In the genomic region with DNA sequence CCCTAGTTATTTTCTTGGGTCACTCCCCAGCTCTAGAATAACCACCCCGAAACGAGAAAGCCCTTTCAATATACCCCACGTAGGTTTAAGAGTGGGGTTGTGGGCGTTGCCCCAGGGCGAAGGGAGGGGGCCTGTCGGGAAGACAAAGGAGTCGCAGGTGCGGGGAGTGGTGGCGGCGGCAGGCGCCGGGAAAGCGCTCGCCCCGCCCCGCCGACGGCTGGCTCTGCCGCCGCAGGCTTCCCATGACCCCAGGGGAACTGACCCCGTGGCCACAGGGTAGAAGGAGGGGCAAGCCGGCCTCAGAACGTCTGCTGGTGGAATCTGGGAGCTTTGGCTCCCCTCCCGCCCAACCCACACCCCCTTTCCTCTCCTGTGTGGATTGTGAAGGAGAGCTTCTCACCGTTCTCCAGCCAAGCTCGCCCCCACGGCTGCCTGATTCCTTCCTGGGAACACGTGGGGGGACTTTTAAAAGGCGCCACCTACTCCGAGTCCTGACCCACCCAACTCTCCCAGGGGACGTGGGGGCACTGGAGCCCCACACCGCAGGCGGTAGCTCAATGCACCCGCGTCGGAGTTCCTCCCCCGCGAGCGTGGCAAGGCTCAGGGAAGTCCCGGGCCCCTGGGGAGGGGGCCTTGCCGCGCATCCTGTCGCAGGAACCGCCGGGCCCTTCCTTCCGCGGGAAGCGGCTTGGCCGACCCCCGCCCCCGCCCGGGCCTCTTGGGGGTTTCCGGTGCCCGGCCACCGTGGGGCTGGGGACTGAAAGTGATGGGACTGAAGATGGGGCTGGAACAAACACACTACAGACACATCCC, we compare ENCODE assay signal across 8 cellular contexts. TPM values are rescaled to one million over a fixed set of nuclear protein-coding genes. Genes with fewer than 3 reads are reported as not detected.
DNase-seq lines count a peak whose midpoint lies in the region; ATAC-seq and TF ChIP-seq lines count a peak whose summit lies in the region.

No MANE protein-coding gene starts in this region.

- peaks cover 6 to 18% of the 10 kb centered on the region in 2 donors for H3K36me3 Mint-ChIP-seq in CD14-positive monocyte
- peaks cover 11 to 20% (median 19%) of the 10 kb centered on the region in 3 donors for H3K36me3 Mint-ChIP-seq in naive thymus-derived CD8-positive, alpha-beta T cell

- CTCF ChIA-PET in HCT116 (lab: Charles Lee): interaction anchor here (0.6 to 1.7 kb wide), 7 partner anchors 14 to 107 kb away, joined by 3 to 5 read pairs (median 4); no protein-coding TSS in a partner anchor
- CTCF ChIA-PET in PC-9 (lab: Charles Lee): interaction anchor here (0.6 kb wide), 1 partner anchor 14 kb away, joined by 4 read pairs; no protein-coding TSS in a partner anchor

- H3K9me2 ChIP-seq in HCT116 (ENCODE audit: insufficient read depth): no peaks in the 10 kb centered on the region
- no peaks in the 10 kb centered on the region for H3K9me2 ChIP-seq in PC-9 (ENCODE audit: insufficient read depth)

- peak overlapping the region; percentile 99 for H3K27ac ChIP-seq in HCT116 (ENCODE audit: low read depth, low read length)
- H3K27ac ChIP-seq in PC-9: peak overlapping the region; percentile 98
- peak overlapping the region; percentile 97 for H3K27ac ChIP-seq in fibroblast of lung (ENCODE audit: insufficient read depth, low read length)
- H3K27ac ChIP-seq in tibial nerve: peak overlapping the region; percentile 96 to 99 (median 98)

- peaks cover 35% of the 10 kb centered on the region for H3K4me1 Mint-ChIP-seq in CD14-positive monocyte
- H3K4me1 Mint-ChIP-seq in naive thymus-derived CD8-positive, alpha-beta T cell: peaks cover 35 to 59% (median 49%) of the 10 kb centered on the region in 4 donors

- H4K20me1 ChIP-seq in HCT116 (ENCODE audit: insufficient read depth) (peaks cover 12% of the 10 kb centered on the region; the same call in 1 of the 2 replicates), PC-9 (ENCODE audit: insufficient read depth) (peaks cover 18% of the 10 kb centered on the region), fibroblast of lung (ENCODE audit: control insufficient read depth, extremely low read depth, insufficient read depth, low read length) (no peaks in the 10 kb centered on the region)

- TF ChIP-seq CTCF in CD14-positive monocyte (IDR thresholded peaks at IDR 0.05): no peak
- TF ChIP-seq CTCF in HCT116 (IDR thresholded peaks at IDR 0.05 in 2 of 3, conservative IDR thresholded peaks at IDR 0.05 in 1 of 3; ENCODE audit: borderline replicate concordance in 1 of 3, insufficient read depth in 1 of 3, low read depth in 2 of 3, low read length in 2 of 3): no peak
- TF ChIP-seq CTCF in PC-9 (conservative IDR thresholded peaks at IDR 0.05): no peak
- no peak for TF ChIP-seq CTCF in fibroblast of lung (conservative IDR thresholded peaks at IDR 0.05 in 1 of 2, IDR thresholded peaks at IDR 0.05 in 1 of 2; ENCODE audit: low read depth in 1 of 2, low read length in 2 of 2)
- no peak for TF ChIP-seq CTCF in tibial nerve (IDR thresholded peaks at IDR 0.05)

- ATAC-seq in HCT116: peak; percentile 24
- peak; percentile 8 to 35 for ATAC-seq in naive thymus-derived CD8-positive, alpha-beta T cell

- RAD21 ChIA-PET in HCT116 (lab: Charles Lee; ENCODE audit: low non-redundant PET in 1 of 2, low total read pairs in 2 of 2, uncharacterized antibody in 2 of 2, unreplicated experiment in 2 of 2): interaction anchor here in 1 of 2 experiments (1.1 kb wide), 1 partner anchor 106 kb away, joined by 3 read pairs; no protein-coding TSS in a partner anchor

- H3K36me3 ChIP-seq in HCT116 (ENCODE audit: control insufficient read depth in 1 of 2, insufficient read depth in 2 of 2, low read length in 2 of 2) (peaks cover 0 to 12% of the 10 kb centered on the region in 2 experiments; a peak in 2 of 4 replicates), PC-9 (ENCODE audit: low read depth) (peaks cover 15% of the 10 kb centered on the region), fibroblast of lung (ENCODE audit: control insufficient read depth, insufficient read depth, low read length) (peaks cover 2% of the 10 kb centered on the region), tibial nerve (no peaks in the 10 kb centered on the region)

- H3K27me3 Mint-ChIP-seq in CD14-positive monocyte (ENCODE audit: low read depth in 3 of 3): peaks cover 0 to 13% (median 0%) of the 10 kb centered on the region in 3 donors
- peaks cover 0 to 3% (median 0%) of the 10 kb centered on the region in 5 donors for H3K27me3 Mint-ChIP-seq in naive thymus-derived CD8-positive, alpha-beta T cell

- H3K4me2 ChIP-seq in HCT116 (ENCODE audit: low read length) (peak overlapping the region; percentile 100), PC-9 (peak overlapping the region; percentile 99), fibroblast of lung (ENCODE audit: extremely low read depth, insufficient read depth, low read length) (peak overlapping the region; percentile 84)

- H3F3A ChIP-seq in PC-9 (ENCODE audit: insufficient read depth, low read depth): peaks cover 51% of the 10 kb centered on the region

- no peak overlapping the region for H2AFZ ChIP-seq in HCT116 (ENCODE audit: low read depth, low read length, poor library complexity, severe bottlenecking)
- no peak overlapping the region for H2AFZ ChIP-seq in PC-9
- H2AFZ ChIP-seq in fibroblast of lung (ENCODE audit: low read length): no peak overlapping the region

- H3K9ac ChIP-seq in HCT116 (ENCODE audit: low read length): peak overlapping the region; percentile 96
- H3K9ac ChIP-seq in fibroblast of lung (ENCODE audit: insufficient read depth, low read length): peak overlapping the region; percentile 97

- peaks cover 33 to 67% of the 10 kb centered on the region in 2 experiments for H3K4me1 ChIP-seq in HCT116 (ENCODE audit: control insufficient read depth in 1 of 2, insufficient read depth in 2 of 2, low read length in 2 of 2)
- peaks cover 22% of the 10 kb centered on the region for H3K4me1 ChIP-seq in PC-9 (replicated peaks; ENCODE audit: insufficient read depth)
- H3K4me1 ChIP-seq in fibroblast of lung (ENCODE audit: control insufficient read depth, extremely low read depth, insufficient read depth, low read length): peaks cover 10% of the 10 kb centered on the region
- H3K4me1 ChIP-seq in tibial nerve: peaks cover 3 to 54% (median 15%) of the 10 kb centered on the region in 4 donors

- 3% methylated on average over 46 to 53 of the region's 55 CpGs for WGBS in tibial nerve, 2 donors

- intact Hi-C loops in CD14-positive monocyte (cut with micrococcal nuclease) (loop anchor here (2.0 to 10.0 kb wide), 2 partner anchors 13 to 689 kb away; no protein-coding TSS in a partner anchor), HCT116 (cut with micrococcal nuclease) (loop anchor here (1.0 to 2.0 kb wide), 2 partner anchors 35 to 79 kb away; no protein-coding TSS in a partner anchor), PC-9 (cut with micrococcal nuclease; ENCODE audit: unreplicated experiment) (loop anchor here (1.0 to 5.0 kb wide), 4 partner anchors 8 to 103 kb away; no protein-coding TSS in a partner anchor)

- TF ChIP-seq POLR2A in HCT116 (IDR thresholded peaks at IDR 0.05; ENCODE audit: borderline replicate concordance, extremely low read depth, insufficient read depth, insufficient read length): peak; percentile 20
- no peak for TF ChIP-seq POLR2A in tibial nerve (IDR thresholded peaks at IDR 0.05)

- POLR2A ChIA-PET in HCT116 (lab: Charles Lee): interaction anchor here (0.6 to 4.6 kb wide), 15 partner anchors 9 to 190 kb away, joined by 3 to 63 read pairs (median 4); a partner anchor contains a TSS
- POLR2A ChIA-PET in PC-9 (lab: Charles Lee; ENCODE audit: unreplicated experiment): interaction anchor here (0.5 to 2.2 kb wide), 5 partner anchors 9 to 673 kb away, joined by 3 to 19 read pairs (median 5); no protein-coding TSS in a partner anchor
- POLR2A ChIA-PET in naive thymus-derived CD8-positive, alpha-beta T cell (lab: Charles Lee): interaction anchor here (0.6 to 13.4 kb wide), 15 partner anchors 10 to 1780 kb away, joined by 3 to 918 read pairs (median 4); a partner anchor contains a TSS

- peaks cover 0 to 9% (median 2%) of the 10 kb centered on the region in 7 donors for H3K9me3 Mint-ChIP-seq in CD14-positive monocyte
- H3K9me3 Mint-ChIP-seq in naive thymus-derived CD8-positive, alpha-beta T cell: peaks cover 0 to 8% (median 0%) of the 10 kb centered on the region in 9 donors

- TF ChIP-seq EP300 in tibial nerve (IDR thresholded peaks at IDR 0.05): peak in 1 of 2 donors; percentile 48

- peak overlapping the region; percentile 98 to 99 for H3K4me3 Mint-ChIP-seq in CD14-positive monocyte
- H3K4me3 Mint-ChIP-seq in naive thymus-derived CD8-positive, alpha-beta T cell: peak overlapping the region; percentile 93 to 99 (median 98)

- H3K4me3 ChIP-seq in HCT116 (replicated peaks in 1 of 2; ENCODE audit: low read depth in 1 of 2, low read length in 2 of 2): peak overlapping the region; percentile 81 to 94
- peak overlapping the region; percentile 99 for H3K4me3 ChIP-seq in PC-9
- H3K4me3 ChIP-seq in fibroblast of lung (replicated peaks in 1 of 4; ENCODE audit: control extremely low read depth in 1 of 4, insufficient read depth in 1 of 4, low read depth in 3 of 4, low read length in 4 of 4): peak overlapping the region; percentile 62 to 90 (median 84)
- H3K4me3 ChIP-seq in tibial nerve: peak overlapping the region; percentile 66 to 98 (median 84)

- H3K79me2 ChIP-seq in HCT116 (ENCODE audit: insufficient read depth, low read length) (peaks cover 30% of the 10 kb centered on the region), PC-9 (ENCODE audit: low read depth) (peaks cover 55% of the 10 kb centered on the region), fibroblast of lung (ENCODE audit: control insufficient read depth, insufficient read depth, low read length) (peaks cover 36% of the 10 kb centered on the region)

- peak; percentile 73 for DNase-seq in CD14-positive monocyte (ENCODE audit: low spot score)
- no peak for DNase-seq in HCT116 (ENCODE audit: low read depth, low spot score)
- peak; percentile 89 to 93 for DNase-seq in PC-9
- DNase-seq in activated T-helper 1 cell treated with anti-CD3 and anti-CD28 coated beads, Interleukin-2, amount 50 U/mL, for 16 hours (ENCODE audit: low read depth in 1 of 2, low spot score in 1 of 2): peak; percentile 42 to 66
- DNase-seq in fibroblast of lung (ENCODE audit: low read depth in 2 of 2): peak; percentile 69 to 79
- DNase-seq in naive thymus-derived CD8-positive, alpha-beta T cell: peak; percentile 67 to 89 (median 78)
- DNase-seq in tibial nerve (ENCODE audit: low spot score in 2 of 2): peak; percentile 67 to 71
- DNase-seq in NCI-H2196 treated with DMSO at 0.1 percent for 48 hours (lab: John Stamatoyannopoulos, UW; ENCODE audit: unreplicated experiment): no peak

- H3K9me3 ChIP-seq in HCT116 (ENCODE audit: control insufficient read depth in 1 of 2, insufficient read depth in 1 of 2, low read depth in 1 of 2, low read length in 2 of 2): no peaks in the 10 kb centered on the region
- no peaks in the 10 kb centered on the region for H3K9me3 ChIP-seq in PC-9 (ENCODE audit: insufficient read depth, low read depth)
- H3K9me3 ChIP-seq in fibroblast of lung (ENCODE audit: control insufficient read depth, insufficient read depth, low read depth, low read length): no peaks in the 10 kb centered on the region
- H3K9me3 ChIP-seq in tibial nerve: no peaks in the 10 kb centered on the region

- H3K27me3 ChIP-seq in HCT116 (ENCODE audit: insufficient read depth, low read length): no peaks in the 10 kb centered on the region
- no peaks in the 10 kb centered on the region for H3K27me3 ChIP-seq in PC-9 (ENCODE audit: insufficient read depth, low read depth)
- no peaks in the 10 kb centered on the region for H3K27me3 ChIP-seq in fibroblast of lung (ENCODE audit: control insufficient read depth, insufficient read depth, low read length)
- no peaks in the 10 kb centered on the region for H3K27me3 ChIP-seq in tibial nerve

- TF ChIP-seq RAD21 in HCT116 (IDR thresholded peaks at IDR 0.05; ENCODE audit: low read depth): no peak

- H3K27ac Mint-ChIP-seq in CD14-positive monocyte: peak overlapping the region; percentile 95 to 99 (median 98)
- peak overlapping the region; percentile 97 to 100 (median 98) for H3K27ac Mint-ChIP-seq in naive thymus-derived CD8-positive, alpha-beta T cell

- no TSS peak for BruUV-seq in HCT116 (replicated peaks; lab: Mats Ljungman, UMichigan)
- BruUV-seq in PC-9 (replicated peaks; lab: Mats Ljungman, UMichigan): no TSS peak

RNA-seq across cellular contexts. Expression of a gene that starts 5.5 kb away (rescaled TPM):
- polyA plus RNA-seq in CD14-positive monocyte: 100 to 1,000 TPM; 355 to 601 TPM
- total RNA-seq in HCT116 (2021; ENCODE audit: unreplicated experiment): 247 TPM
- 284 and 315 TPM in 2 replicates for polyA plus RNA-seq in HCT116 (2012)
- total RNA-seq in PC-9 (2021): 72.7 and 95.5 TPM in 2 replicates
- 21.1 and 26.4 TPM in 2 replicates for total RNA-seq in fibroblast of lung
- 16.5 and 99.6 TPM in 2 replicates for polyA plus RNA-seq in fibroblast of lung
- polyA plus RNA-seq in fibroblast of lung (2012): 30.8 and 154 TPM in 2 replicates
- 9.2 and 22.2 TPM in 2 replicates for polyA minus RNA-seq in fibroblast of lung (ENCODE audit: low replicate concordance)
- total RNA-seq in naive thymus-derived CD8-positive, alpha-beta T cell: 100 to 1,000 TPM; 105 to 112 TPM
- 100 to 1,000 TPM; 100 to 162 (median 107) TPM for polyA plus RNA-seq in naive thymus-derived CD8-positive, alpha-beta T cell
- 10 to 100 TPM; 37.3 to 77.4 (median 58.3) TPM for total RNA-seq in tibial nerve

RNA-seq across cellular contexts. Expression of a gene that starts 5.5 kb away (rescaled TPM):
- polyA plus RNA-seq in CD14-positive monocyte (100 to 1,000 TPM; 158 to 172 TPM), fibroblast of lung (48.9 and 54.3 TPM in 2 replicates)
- total RNA-seq in HCT116 (2021; ENCODE audit: unreplicated experiment) (149 TPM), PC-9 (2021) (86.2 and 89.6 TPM in 2 replicates), fibroblast of lung (69.2 and 78.1 TPM in 2 replicates), tibial nerve (100 to 1,000 TPM in 1 of 4 donors, 10 to 100 TPM in 3; 58.6 to 145 (median 86.6) TPM)
- polyA plus RNA-seq in HCT116 (2012): 202 and 225 TPM in 2 replicates
- polyA plus RNA-seq in fibroblast of lung (2012): 61.8 and 73.6 TPM in 2 replicates
- polyA minus RNA-seq in fibroblast of lung (ENCODE audit: low replicate concordance): 68.6 and 178 TPM in 2 replicates
- 10 to 100 TPM; 60.2 to 62.8 TPM for total RNA-seq in naive thymus-derived CD8-positive, alpha-beta T cell
- polyA plus RNA-seq in naive thymus-derived CD8-positive, alpha-beta T cell: 10 to 100 TPM; 36.1 to 56.2 (median 50.2) TPM

RNA-seq across cellular contexts. Expression of a gene that starts 37.6 kb away (rescaled TPM):
- polyA plus RNA-seq in CD14-positive monocyte: 1 to 10 TPM; 1.1 to 2.2 TPM
- 181 TPM for total RNA-seq in HCT116 (2021; ENCODE audit: unreplicated experiment)
- 101 and 119 TPM in 2 replicates for polyA plus RNA-seq in HCT116 (2012)
- 101 and 133 TPM in 2 replicates for total RNA-seq in PC-9 (2021)
- 24.7 and 31.9 TPM in 2 replicates for total RNA-seq in fibroblast of lung
- polyA plus RNA-seq in fibroblast of lung: 33.5 and 64.7 TPM in 2 replicates
- 38.6 and 61.6 TPM in 2 replicates for polyA plus RNA-seq in fibroblast of lung (2012)
- 78.1 and 116 TPM in 2 replicates for polyA minus RNA-seq in fibroblast of lung (ENCODE audit: low replicate concordance)
- total RNA-seq in naive thymus-derived CD8-positive, alpha-beta T cell: 10 to 100 TPM; 24.5 to 25.7 TPM
- polyA plus RNA-seq in naive thymus-derived CD8-positive, alpha-beta T cell: 1 to 10 TPM; 1.4 to 3.4 (median 1.9) TPM
- total RNA-seq in tibial nerve: 10 to 100 TPM; 15.3 to 37.1 (median 25.8) TPM

RNA-seq across cellular contexts. Expression of a gene that starts 39.1 kb away (rescaled TPM):
- 10 to 100 TPM; 14.5 TPM for polyA plus RNA-seq in CD14-positive monocyte
- 84.4 TPM for total RNA-seq in HCT116 (2021; ENCODE audit: unreplicated experiment)
- 69.3 and 80.8 TPM in 2 replicates for polyA plus RNA-seq in HCT116 (2012)
- total RNA-seq in PC-9 (2021): 44.1 and 51.1 TPM in 2 replicates
- total RNA-seq in fibroblast of lung: 20.3 and 21.8 TPM in 2 replicates
- 12.2 and 17.9 TPM in 2 replicates for polyA plus RNA-seq in fibroblast of lung
- 12.4 and 24.1 TPM in 2 replicates for polyA plus RNA-seq in fibroblast of lung (2012)
- 24.9 and 36.2 TPM in 2 replicates for polyA minus RNA-seq in fibroblast of lung (ENCODE audit: low replicate concordance)
- total RNA-seq in naive thymus-derived CD8-positive, alpha-beta T cell: 100 to 1,000 TPM; 100 to 103 TPM
- polyA plus RNA-seq in naive thymus-derived CD8-positive, alpha-beta T cell: 10 to 100 TPM; 26.1 to 35.1 (median 27.2) TPM
- total RNA-seq in tibial nerve: 10 to 100 TPM; 38.4 to 92.7 (median 49.2) TPM

RNA-seq across cellular contexts. Expression of a gene that starts 53.0 kb away (rescaled TPM):
- 10 to 100 TPM; 35.7 to 37.1 TPM for polyA plus RNA-seq in CD14-positive monocyte
- 2.6 TPM for total RNA-seq in HCT116 (2021; ENCODE audit: unreplicated experiment)
- polyA plus RNA-seq in HCT116 (2012): 1.3 and 1.8 TPM in 2 replicates
- total RNA-seq in PC-9 (2021): 0.24 TPM in 1 of 2 replicates, not detected in the other
- total RNA-seq in fibroblast of lung: under 0.01 and 1.2 TPM in 2 replicates
- polyA plus RNA-seq in fibroblast of lung: 0.26 and 0.30 TPM in 2 replicates
- 0.50 and 0.96 TPM in 2 replicates for polyA plus RNA-seq in fibroblast of lung (2012)
- polyA minus RNA-seq in fibroblast of lung (ENCODE audit: low replicate concordance): 0.22 TPM in 1 of 2 replicates, not detected in the other
- total RNA-seq in naive thymus-derived CD8-positive, alpha-beta T cell: 1 to 10 TPM; 6.6 to 7.9 TPM
- 1 to 10 TPM in 2 of 3 donors, under 1 TPM in 1; 0.37 to 2.6 (median 1.3) TPM for polyA plus RNA-seq in naive thymus-derived CD8-positive, alpha-beta T cell
- 10 to 100 TPM; 21.1 to 43.5 (median 25.8) TPM for total RNA-seq in tibial nerve

Comparison
In these comparisons a context has a peak if more than half of its experiments do, and no peak if none do; other contexts are left out.
1. DNase-seq: peak in CD14-positive monocyte (single experiment), PC-9 (2 of 2), activated T-helper 1 cell treated with anti-CD3 and anti-CD28 coated beads, Interleukin-2, amount 50 U/mL, for 16 hours (2 of 2), fibroblast of lung (2 of 2), naive thymus-derived CD8-positive, alpha-beta T cell (10 of 10) and tibial nerve (2 of 2); none in HCT116 (single experiment) and NCI-H2196 treated with DMSO at 0.1 percent for 48 hours (single experiment).
2. Peak in every context shown above with its lines, with median percentiles within 50 percentile points of each other: H3K27ac ChIP-seq, H3K4me2 ChIP-seq and H3K4me3 ChIP-seq.